ENCODE assay signal across 8 cellular contexts in genomic region chr7:81684513-81685262, GRCh38.
DNase-seq lines count a peak whose midpoint lies in the region; ATAC-seq and TF ChIP-seq lines count a peak whose summit lies in the region.

No MANE protein-coding gene starts in this region.

- H3K4me1 Mint-ChIP-seq in activated naive CD4-positive, alpha-beta T cell treated with anti-CD3 and anti-CD28 coated beads, Interleukin-2, amount 10 ng/mL, durations not matched to agents 7 days and 5 days = no peaks in the 10 kb centered on the region

- H3K27me3 Mint-ChIP-seq in activated naive CD4-positive, alpha-beta T cell treated with anti-CD3 and anti-CD28 coated beads, Interleukin-2, amount 10 ng/mL, durations not matched to agents 7 days and 5 days = no peaks in the 10 kb centered on the region

- no peaks in the 10 kb centered on the region for H3K36me3 Mint-ChIP-seq in activated naive CD4-positive, alpha-beta T cell treated with anti-CD3 and anti-CD28 coated beads, Interleukin-2, amount 10 ng/mL, durations not matched to agents 7 days and 5 days

- peak; percentile 85 for DNase-seq in GM12865 (ENCODE audit: low read depth)
- DNase-seq in NCI-H1105 (lab: John Stamatoyannopoulos, UW) = peak; percentile 84
- DNase-seq in SK-N-DZ (ENCODE audit: low spot score) = peak; percentile 94
- peak; percentile 100 for DNase-seq in foreskin fibroblast
- DNase-seq in omental fat pad (ENCODE audit: low spot score) = peak; percentile 92
- no peak for DNase-seq in activated naive CD4-positive, alpha-beta T cell treated with anti-CD3 and anti-CD28 coated beads, Interleukin-2, amount 10 ng/mL, durations not matched to agents 7 days and 5 days
- DNase-seq in effector CD4-positive, alpha-beta T cell = no peak

- no peak for TF ChIP-seq CTCF in GM12865 (IDR thresholded peaks at IDR 0.05; ENCODE audit: insufficient read depth, low read depth, low read length, missing control alignments)
- TF ChIP-seq CTCF in foreskin fibroblast (IDR thresholded peaks at IDR 0.05; ENCODE audit: low read depth, low read length) = no peak
- TF ChIP-seq CTCF in omental fat pad (IDR thresholded peaks at IDR 0.05) = no peak

- no peak overlapping the region for H3K27ac Mint-ChIP-seq in activated naive CD4-positive, alpha-beta T cell treated with anti-CD3 and anti-CD28 coated beads, Interleukin-2, amount 10 ng/mL, durations not matched to agents 7 days and 5 days

- peak; percentile 95 for ATAC-seq in HG02642 (IDR thresholded peaks at IDR 0.05; ENCODE audit: poor library complexity, unreplicated experiment)
- ATAC-seq in omental fat pad (ENCODE audit: low FRiP score) = peak; percentile 96

- peaks cover 2% of the 10 kb centered on the region for H3K9me3 Mint-ChIP-seq in activated naive CD4-positive, alpha-beta T cell treated with anti-CD3 and anti-CD28 coated beads, Interleukin-2, amount 10 ng/mL, durations not matched to agents 7 days and 5 days

- H3K4me3 Mint-ChIP-seq in activated naive CD4-positive, alpha-beta T cell treated with anti-CD3 and anti-CD28 coated beads, Interleukin-2, amount 10 ng/mL, durations not matched to agents 7 days and 5 days = no peak overlapping the region

- CTCF ChIA-PET in activated naive CD4-positive, alpha-beta T cell treated with anti-CD3 and anti-CD28 coated beads, Interleukin-2, amount 10 ng/mL, durations not matched to agents 7 days and 5 days (lab: Charles Lee) = no interaction called here

- H3K4me3 ChIP-seq in GM12865 (ENCODE audit: low read depth, low read length) = no peak overlapping the region
- H3K4me3 ChIP-seq in foreskin fibroblast (ENCODE audit: low read depth in 1 of 2, low read length in 2 of 2) = no peak overlapping the region

Comparison
In these comparisons a context has a peak if more than half of its experiments do, and no peak if none do; other contexts are left out.
1. DNase-seq: peak in GM12865 (single experiment), NCI-H1105 (single experiment), SK-N-DZ (single experiment), foreskin fibroblast (2 of 2) and omental fat pad (single experiment); none in activated naive CD4-positive, alpha-beta T cell treated with anti-CD3 and anti-CD28 coated beads, Interleukin-2, amount 10 ng/mL, durations not matched to agents 7 days and 5 days (single experiment) and effector CD4-positive, alpha-beta T cell (single experiment).